8 cellular contexts compared by ENCODE assay signal in the genomic region with DNA sequence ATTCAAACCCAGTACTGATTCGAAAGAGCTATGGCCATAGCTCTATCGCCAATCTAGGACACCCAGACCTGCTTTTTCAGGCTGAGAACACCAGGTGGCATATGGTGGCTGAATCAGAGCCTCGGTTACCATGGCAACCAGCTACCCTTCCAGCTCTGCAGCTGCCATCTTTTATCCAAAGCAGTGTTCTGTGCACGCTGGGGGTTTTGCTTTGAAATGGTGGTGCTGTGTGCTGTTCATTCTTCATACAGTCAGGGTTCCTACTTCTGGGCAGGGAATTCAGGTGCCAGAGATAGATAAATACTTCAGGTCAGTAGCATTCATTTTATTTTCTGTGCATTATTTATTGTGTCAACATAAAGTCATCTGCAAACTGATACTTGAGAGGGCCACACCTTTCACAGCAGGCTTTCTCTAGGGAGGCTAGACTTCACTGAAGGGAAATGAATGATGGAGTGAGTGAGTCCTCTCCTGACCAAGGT.
DNase-seq lines count a peak whose midpoint lies in the region; ATAC-seq lines count a peak whose summit lies in the region.

No MANE protein-coding gene starts in this region.

- ATAC-seq in GM18868 (IDR thresholded peaks at IDR 0.05; ENCODE audit: unreplicated experiment): peak; percentile 100
- peak; percentile 100 for ATAC-seq in HG03066 (IDR thresholded peaks at IDR 0.05; ENCODE audit: low read depth, unreplicated experiment)

- DNase-seq in AG08396 (ENCODE audit: low spot score) (peak; percentile 86), NCI-H2029 treated with DMSO at 0.1 percent for 48 hours (lab: John Stamatoyannopoulos, UW) (peak; percentile 86), T-helper 9 cell (peak; percentile 53), astrocyte of the hippocampus (ENCODE audit: low read depth, low spot score) (peak; percentile 96), hypothalamus (lab: John Stamatoyannopoulos, UW) (peak in 47 of 51 donors; percentile 6 to 75 (median 49))
- peak; percentile 32 to 56 for DNase-seq in stimulated activated CD4-positive, alpha-beta T cell treated with anti-CD3 and anti-CD28 coated beads, Interleukin-12 subunit alpha, Interleukin-12 subunit beta, amount 100 ng/mL, for 24 hours (ENCODE audit: low read depth in 2 of 2)

Comparison
In these comparisons a context has a peak if more than half of its experiments do, and no peak if none do; other contexts are left out.
1. Peak in every context shown above with its lines: DNase-seq and ATAC-seq.
2. DNase-seq: peak in every context shown above with its lines; median percentile 96 in astrocyte of the hippocampus; 86 in AG08396; 86 in NCI-H2029 treated with DMSO at 0.1 percent for 48 hours; 53 in T-helper 9 cell; 49 in hypothalamus; 44 in stimulated activated CD4-positive, alpha-beta T cell treated with anti-CD3 and anti-CD28 coated beads, Interleukin-12 subunit alpha, Interleukin-12 subunit beta, amount 100 ng/mL, for 24 hours.